Comparison of ENCODE assay signal across 8 cellular contexts in the genomic region with DNA sequence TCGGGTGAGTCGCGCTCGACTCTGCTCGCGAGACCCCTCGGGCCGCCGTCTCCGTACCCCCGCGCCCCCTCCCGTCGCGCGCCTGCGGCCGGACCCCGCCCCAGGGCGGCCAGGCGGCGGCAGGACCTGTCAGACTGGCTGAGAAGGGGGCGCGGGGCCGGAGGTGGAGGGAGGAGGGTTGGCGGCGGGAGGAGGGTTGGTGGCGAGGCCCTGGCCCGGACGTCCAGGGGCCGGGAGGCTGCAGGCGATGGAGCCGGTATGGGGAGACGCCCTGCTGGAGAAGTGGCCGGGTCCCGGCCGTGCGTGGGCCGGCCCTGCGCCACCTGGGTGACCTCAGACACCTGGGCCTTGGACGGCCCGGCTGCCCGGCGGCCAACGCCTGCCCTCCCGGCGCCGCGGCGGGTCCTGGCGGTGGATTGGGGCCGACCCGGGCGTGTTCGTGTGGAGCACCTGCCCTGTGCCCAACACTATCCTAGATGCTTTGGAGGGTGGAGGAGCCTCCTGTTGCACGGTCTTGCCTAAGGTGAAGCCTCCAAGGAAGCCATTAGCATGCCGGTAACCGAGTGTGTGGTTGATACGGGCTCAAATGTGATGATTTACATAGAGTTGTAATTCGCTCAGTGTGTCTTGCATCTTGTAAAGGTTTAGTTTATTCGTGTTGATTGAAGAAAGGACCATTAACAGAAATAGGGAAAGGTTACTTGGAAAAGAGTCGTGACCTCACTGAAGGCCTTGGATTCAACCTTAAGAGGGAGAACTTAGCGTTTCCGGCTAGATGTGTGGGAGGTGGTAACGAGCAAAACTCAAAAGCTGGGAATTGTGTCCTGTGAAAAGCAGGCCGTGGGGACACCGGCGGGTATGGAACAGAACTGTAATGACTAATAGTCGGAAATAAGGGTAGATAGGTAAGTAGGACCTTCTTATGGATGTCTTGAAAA. TPM values are rescaled to one million over a fixed set of nuclear protein-coding genes. Genes with fewer than 3 reads are reported as not detected.
DNase-seq lines count a peak whose midpoint lies in the region; ATAC-seq and TF ChIP-seq lines count a peak whose summit lies in the region.

No MANE protein-coding gene starts in this region.

- peak overlapping the region; percentile 100 for H3K27ac Mint-ChIP-seq in nephron

- H3K9me3 Mint-ChIP-seq in nephron: no peaks in the 10 kb centered on the region

- H3K36me3 ChIP-seq in BLaER1 treated with 17β-estradiol and CSF1 and Interleukin-3, amounts not matched to agents 10 nM and 100 nM: peaks cover 13 to 29% (median 21%) of the 10 kb centered on the region in 11 experiments
- H3K36me3 ChIP-seq in esophagus (ENCODE audit: control insufficient read depth in 2 of 2, insufficient read depth in 2 of 2, low read length in 1 of 2): peaks cover 0 to 2% of the 10 kb centered on the region in 2 donors

- DNase-seq in activated CD4-positive, alpha-beta T cell treated with anti-CD3 and anti-CD28 coated beads, Interleukin-2, amount 50 U/mL, for 48 hours: peak; percentile 32 to 37
- DNase-seq in pons (ENCODE audit: low spot score) (no peak), SIG-M5 treated with dmso at 0.1 percent for 504 hours (lab: John Stamatoyannopoulos, UW; ENCODE audit: unreplicated experiment) (no peak)

- H3K36me3 Mint-ChIP-seq in nephron (ENCODE audit: low read depth): peaks cover 18% of the 10 kb centered on the region

- WGBS in esophagus, 2 donors: 0% methylated on average over 60 to 69 of the region's 69 CpGs

- H4K20me1 ChIP-seq in BLaER1 treated with 17β-estradiol and CSF1 and Interleukin-3, amounts not matched to agents 10 nM and 100 nM: peaks cover 48 to 69% (median 54%) of the 10 kb centered on the region in 11 experiments

- peak; percentile 35 for ATAC-seq in GM21360 (IDR thresholded peaks at IDR 0.05; ENCODE audit: unreplicated experiment)
- ATAC-seq in HG03571 (IDR thresholded peaks at IDR 0.05; ENCODE audit: unreplicated experiment): peak; percentile 15

- TF ChIP-seq CTCF in nephron (IDR thresholded peaks at IDR 0.05; ENCODE audit: unreplicated experiment in 3 of 3): no peak

- peaks cover 47% of the 10 kb centered on the region for H3K4me1 Mint-ChIP-seq in nephron

- no peaks in the 10 kb centered on the region for H3K9me3 ChIP-seq in BLaER1 treated with 17β-estradiol and CSF1 and Interleukin-3, amounts not matched to agents 10 nM and 100 nM (replicated peaks in 1 of 11)
- no peaks in the 10 kb centered on the region for H3K9me3 ChIP-seq in esophagus (ENCODE audit: control insufficient read depth in 2 of 2, insufficient read depth in 1 of 2, low read depth in 1 of 2, low read length in 1 of 2)

- peak overlapping the region; percentile 98 to 100 (median 99) for H3K27ac ChIP-seq in BLaER1 treated with 17β-estradiol and CSF1 and Interleukin-3, amounts not matched to agents 10 nM and 100 nM
- H3K27ac ChIP-seq in esophagus (ENCODE audit: low read depth in 2 of 2, low read length in 1 of 2): peak overlapping the region; percentile 93 to 98

- H3K27me3 ChIP-seq in BLaER1 treated with 17β-estradiol and CSF1 and Interleukin-3, amounts not matched to agents 10 nM and 100 nM: no peaks in the 10 kb centered on the region
- H3K27me3 ChIP-seq in esophagus (ENCODE audit: control insufficient read depth in 1 of 2, insufficient read depth in 2 of 2, low read length in 2 of 2): no peaks in the 10 kb centered on the region

- H3K4me2 ChIP-seq in BLaER1 treated with 17β-estradiol and CSF1 and Interleukin-3, amounts not matched to agents 10 nM and 100 nM: peak overlapping the region; percentile 87 to 94 (median 90)

- H3K4me3 ChIP-seq in BLaER1 treated with 17β-estradiol and CSF1 and Interleukin-3, amounts not matched to agents 10 nM and 100 nM: peak overlapping the region; percentile 87 to 99 (median 97)
- H3K4me3 ChIP-seq in esophagus (ENCODE audit: low read depth in 1 of 2, low read length in 2 of 2): peak overlapping the region; percentile 73 to 80

- no peaks in the 10 kb centered on the region for H3K27me3 Mint-ChIP-seq in nephron (ENCODE audit: low read depth)

- H3K4me3 Mint-ChIP-seq in nephron: peak overlapping the region; percentile 88 to 99 (median 98)

- peak overlapping the region; percentile 97 to 99 (median 99) for H3K9ac ChIP-seq in BLaER1 treated with 17β-estradiol and CSF1 and Interleukin-3, amounts not matched to agents 10 nM and 100 nM

- H3K4me1 ChIP-seq in BLaER1 treated with 17β-estradiol and CSF1 and Interleukin-3, amounts not matched to agents 10 nM and 100 nM: peaks cover 68 to 79% (median 76%) of the 10 kb centered on the region in 10 experiments
- H3K4me1 ChIP-seq in esophagus (ENCODE audit: control insufficient read depth in 2 of 2, insufficient read depth in 2 of 2, low read length in 1 of 2): peaks cover 2 to 8% of the 10 kb centered on the region in 2 donors

RNA-seq across cellular contexts. Expression of a gene that starts 0.6 kb away (rescaled TPM):
- polyA plus RNA-seq in esophagus: 100 to 1,000 TPM; 573 to 578 TPM

RNA-seq across cellular contexts. Expression of a gene that starts 14.9 kb away (rescaled TPM):
- 100 to 1,000 TPM; 342 to 364 TPM for polyA plus RNA-seq in esophagus

RNA-seq across cellular contexts. Expression of a gene that starts 42.7 kb away (rescaled TPM):
- polyA plus RNA-seq in esophagus: 1 to 10 TPM; 1.6 to 1.7 TPM

Comparison
In these comparisons a context has a peak if more than half of its experiments do, and no peak if none do; other contexts are left out.
1. DNase-seq: peak in activated CD4-positive, alpha-beta T cell treated with anti-CD3 and anti-CD28 coated beads, Interleukin-2, amount 50 U/mL, for 48 hours (2 of 2); none in pons (single experiment) and SIG-M5 treated with dmso at 0.1 percent for 504 hours (single experiment).